In the genomic region with DNA sequence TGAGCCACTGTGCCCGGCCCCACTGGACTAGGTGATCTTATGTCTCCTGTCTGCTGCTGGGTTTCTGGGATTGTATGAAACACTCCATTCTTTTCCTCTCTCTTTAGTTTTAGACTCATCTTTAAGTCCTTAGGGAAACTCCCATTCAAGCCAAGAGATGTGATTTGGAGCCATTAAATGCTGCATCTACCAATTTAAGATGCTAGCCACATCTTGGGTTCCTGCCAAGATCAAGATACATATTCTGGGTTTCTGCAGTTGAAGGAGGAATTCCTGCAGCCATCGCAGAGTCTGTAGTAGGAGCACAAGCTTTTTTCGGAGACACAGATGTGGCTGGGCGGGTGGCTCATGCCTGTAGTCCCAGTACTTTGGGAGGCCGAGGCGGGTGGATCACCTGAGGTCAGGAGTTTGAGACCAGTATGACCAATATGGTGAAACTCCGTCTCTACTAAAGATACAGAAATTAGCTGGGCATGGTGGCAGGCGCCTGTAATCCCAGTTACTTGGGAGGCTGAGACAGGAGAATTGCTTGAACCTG, we compare ENCODE assay signal across 22 cellular contexts.
"Had no signal": no experiment of that assay in that cellular context is flagged by ENCODE, and none has a peak within 500 bp of the region (broad histone marks: within the 10 kb centered on the region; RNA-seq: fewer than 3 reads in every experiment).

No MANE protein-coding gene starts in this region.

- H3K4me3 ChIP-seq: ascending aorta, esophagus squamous epithelium, lung, suprapubic skin, transverse colon had no signal

- DNase-seq: activated CD4-positive, alpha-beta T cell treated with anti-CD3 and anti-CD28 coated beads, Interleukin-2, amount 50 U/mL, for 1 hour; activated CD8-positive, alpha-beta memory T cell treated with anti-CD3 and anti-CD28 coated beads, Interleukin-2, amount 50 U/mL, for 48 hours; activated effector memory CD4-positive, alpha-beta T cell treated with Interleukin-2 at 50 U/mL for 16 hours; activated naive CD4-positive, alpha-beta T cell treated with anti-CD3 and anti-CD28 coated beads, Interleukin-2, amount 50 U/mL, for 16 hours; activated T-cell treated with anti-CD3 and anti-CD28 coated beads, Interleukin-2, amount 50 U/mL, for 48 hours; effector memory CD4-positive, alpha-beta T cell; esophagus squamous epithelium; hippocampal formation; islet precursor cell; left colon; nephron progenitor cell; nucleus accumbens; retina; stimulated activated CD4-positive, alpha-beta T cell treated with anti-CD3 and anti-CD28 coated beads, Interleukin-12 subunit alpha, Interleukin-12 subunit beta, amount 100 ng/mL, for 4 hours; stimulated activated CD4-positive, alpha-beta T cell treated with anti-CD3 and anti-CD28 coated beads, Interleukin-1b, Interleukin-23, amount 100 ng/mL, for 48 hours; stimulated activated CD8-positive, alpha-beta memory T cell treated with anti-CD3 and anti-CD28 coated beads, Interleukin-4, amount 100 ng/mL, for 48 hours; stimulated activated naive CD4-positive, alpha-beta T cell treated with Interleukin-2 at 50 U/mL for 16 hours; transverse colon had no signal

- H3K27ac ChIP-seq: ascending aorta had no signal

- H3K36me3 ChIP-seq: ascending aorta, esophagus squamous epithelium, suprapubic skin, transverse colon had no signal

- H3K4me1 ChIP-seq: ascending aorta had no signal

- H3K27me3 ChIP-seq: ascending aorta, esophagus squamous epithelium, suprapubic skin, transverse colon had no signal

- ATAC-seq: activated CD4-positive, CD25-positive, alpha-beta regulatory T cell treated with anti-CD3 and anti-CD28 coated beads, Interleukin-2, amount 50 U/mL, for 24 hours; left colon had no signal

- H3K9me3 ChIP-seq: ascending aorta, esophagus squamous epithelium, suprapubic skin, transverse colon had no signal
